8 cellular contexts compared by ENCODE assay signal in genomic region chr6:17907467-17908229, GRCh38.
A peak's percentile ranks its signal among the peaks of the same experiment; 100 is the strongest.
DNase-seq lines count a peak whose midpoint lies in the region; ATAC-seq lines count a peak whose summit lies in the region.

No MANE protein-coding gene starts in this region.

- peaks cover 7% of the 10 kb centered on the region for H3K4me1 Mint-ChIP-seq in activated T-cell treated with anti-CD3 and anti-CD28 coated beads, Interleukin-2, amount 50 U/mL, for 24 hours (ENCODE audit: low read depth)

- H3K9me3 Mint-ChIP-seq in activated T-cell treated with anti-CD3 and anti-CD28 coated beads, Interleukin-2, amount 50 U/mL, for 24 hours = no peaks in the 10 kb centered on the region

- H3K36me3 Mint-ChIP-seq in activated T-cell treated with anti-CD3 and anti-CD28 coated beads, Interleukin-2, amount 50 U/mL, for 24 hours (ENCODE audit: low read depth) = no peaks in the 10 kb centered on the region

- ATAC-seq in GM19463 (IDR thresholded peaks at IDR 0.05; ENCODE audit: unreplicated experiment) = no peak

- H3K4me3 Mint-ChIP-seq in activated T-cell treated with anti-CD3 and anti-CD28 coated beads, Interleukin-2, amount 50 U/mL, for 24 hours = no peak overlapping the region

- H3K27me3 Mint-ChIP-seq in activated T-cell treated with anti-CD3 and anti-CD28 coated beads, Interleukin-2, amount 50 U/mL, for 24 hours = peaks cover 32% of the 10 kb centered on the region

- no peak overlapping the region for H3K27ac Mint-ChIP-seq in activated T-cell treated with anti-CD3 and anti-CD28 coated beads, Interleukin-2, amount 50 U/mL, for 24 hours

- DNase-seq in activated T-cell treated with anti-CD3 and anti-CD28 coated beads for 48 hours (ENCODE audit: low read depth) (peak; percentile 4), OCI-M1 (lab: John Stamatoyannopoulos, UW) (peak; percentile 99), dedifferentiated amniotic fluid mesenchymal stem cell (ENCODE audit: extremely low spot score) (peak; percentile 96), medulla oblongata (ENCODE audit: extremely low spot score) (peak; percentile 81), ureter (ENCODE audit: low spot score) (peak; percentile 80)
- no peak for DNase-seq in activated T-cell treated with anti-CD3 and anti-CD28 coated beads, Interleukin-2, amount 50 U/mL, for 24 hours
- no peak for DNase-seq in stimulated activated naive CD4-positive, alpha-beta T cell (lab: John Stamatoyannopoulos, UW)

Comparison
In these comparisons a context has a peak if more than half of its experiments do, and no peak if none do; other contexts are left out.
1. DNase-seq: peak in activated T-cell treated with anti-CD3 and anti-CD28 coated beads for 48 hours (single experiment), OCI-M1 (single experiment), dedifferentiated amniotic fluid mesenchymal stem cell (single experiment), medulla oblongata (single experiment) and ureter (single experiment); none in activated T-cell treated with anti-CD3 and anti-CD28 coated beads, Interleukin-2, amount 50 U/mL, for 24 hours (single experiment) and stimulated activated naive CD4-positive, alpha-beta T cell (0 of 6).